ENCODE assay signal across 31 cellular contexts in the genomic region with DNA sequence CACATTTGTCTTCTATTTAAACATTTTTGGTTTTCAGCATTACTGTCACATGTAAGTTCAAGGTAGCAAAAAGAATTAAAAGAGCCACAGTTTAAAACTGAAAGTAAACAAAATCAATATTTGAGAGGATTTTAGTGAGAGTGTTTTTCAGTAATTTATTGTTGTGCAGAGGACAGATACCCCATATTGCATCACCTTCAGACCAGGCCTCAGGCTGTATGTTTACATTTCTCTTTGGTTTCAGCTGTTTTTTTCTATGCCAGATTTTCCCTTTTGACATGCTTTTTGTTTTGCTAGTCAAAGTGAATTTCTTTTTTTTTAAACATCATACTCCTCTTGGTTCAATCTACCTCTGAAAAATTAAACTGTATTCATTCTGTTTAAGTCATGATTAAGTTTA. TPM values are rescaled to one million over a fixed set of nuclear protein-coding genes. Genes with fewer than 3 reads are reported as not detected.
DNase-seq lines count a peak whose midpoint lies in the region; ATAC-seq, FAIRE-seq and TF ChIP-seq lines count a peak whose summit lies in the region.
"Had no signal": no experiment of that assay in that cellular context is flagged by ENCODE, and none has a peak within 500 bp of the region (broad histone marks: within the 10 kb centered on the region; RNA-seq: fewer than 3 reads in every experiment).

No MANE protein-coding gene starts in this region.

- peak; percentile 76 for DNase-seq in DMS53 treated with DMSO at 0.1 percent for 48 hours (lab: John Stamatoyannopoulos, UW; ENCODE audit: unreplicated experiment)
- peak; percentile 8 for DNase-seq in HuH-7.5 (ENCODE audit: low spot score)
- peak; percentile 57 for DNase-seq in SHP77 treated with DMSO at 0.1 percent for 48 hours (lab: John Stamatoyannopoulos, UW)
- no peak for DNase-seq in HepG2 (ENCODE audit: low spot score)
- no peak for DNase-seq in substantia nigra (lab: John Stamatoyannopoulos, UW)
- DNase-seq: activated CD4-positive, alpha-beta T cell treated with anti-CD3 and anti-CD28 coated beads, Interleukin-2, amount 50 U/mL, for 48 hours; activated CD8-positive, alpha-beta memory T cell treated with anti-CD3 and anti-CD28 coated beads, Interleukin-2, amount 50 U/mL, for 4 hours; activated naive CD4-positive, alpha-beta T cell treated with anti-CD3 and anti-CD28 coated beads, Interleukin-2, amount 50 U/mL, for 16 hours; anterior cingulate cortex; C1 segment of cervical spinal cord; DMS79; effector memory CD4-positive, alpha-beta T cell; foreskin fibroblast; GDM1; H9; head of caudate nucleus; Kasumi-1; kidney glomerular epithelial cell; MV-4-11; nephron progenitor cell; pancreas; stimulated activated CD4-positive, alpha-beta T cell treated with anti-CD3 and anti-CD28 coated beads, Interleukin-2, amount 100 ng/mL, for 48 hours; upper lobe of right lung had no signal

- H3K79me2 ChIP-seq in HepG2 (ENCODE audit: insufficient read depth, low read length): no peaks in the 10 kb centered on the region

- H2AFZ ChIP-seq in HepG2 (ENCODE audit: low read length): no peak overlapping the region

- H3K4me2 ChIP-seq in HepG2 (ENCODE audit: low read depth, low read length): no peak overlapping the region

- FAIRE-seq in HepG2 (lab: Jason Lieb, UNC): no peak
- FAIRE-seq: TTC549 had no signal

- intact Hi-C loops in HepG2 (cut with micrococcal nuclease; ENCODE audit: unreplicated experiment): no loop called here

- no peak for TF ChIP-seq RAD21 in HepG2 (CRISPR knock-in tag; IDR thresholded peaks at IDR 0.05)

- no peak for TF ChIP-seq EP300 in HepG2 (IDR thresholded peaks at IDR 0.05; ENCODE audit: low read depth in 2 of 2, low read length in 2 of 2)
- TF ChIP-seq EP300 in HepG2 (CRISPR knock-in tag; IDR thresholded peaks at IDR 0.05; ENCODE audit: borderline replicate concordance): no peak

- no peak overlapping the region for H3K9ac ChIP-seq in HepG2 (ENCODE audit: insufficient read depth, low read depth, low read length)

- no peaks in the 10 kb centered on the region for H3K4me1 ChIP-seq in HepG2 (ENCODE audit: insufficient read depth, low read length)
- H3K4me1 ChIP-seq: upper lobe of right lung had no signal

- no peaks in the 10 kb centered on the region; a peak in 1 of 5 replicates for H3K27me3 ChIP-seq in HepG2 (ENCODE audit: control insufficient read depth in 1 of 2, insufficient read depth in 2 of 2, low read length in 2 of 2)
- H3K27me3 ChIP-seq: cardiac muscle cell, pancreas, right atrium auricular region, upper lobe of right lung had no signal

- CTCF ChIA-PET in HepG2 (lab: Yijun Ruan, JAX; ENCODE audit: low intra/inter-chr PET ratio, low total read pairs): no interaction called here

- TF ChIP-seq POLR2A in HepG2 (IDR thresholded peaks at IDR 0.05; ENCODE audit: insufficient read depth in 1 of 2, low read depth in 2 of 2, low read length in 2 of 2): no peak

- no peak overlapping the region for H3K4me3 ChIP-seq in HepG2 (replicated peaks in 1 of 3; ENCODE audit: insufficient read depth in 1 of 3, low read depth in 2 of 3, low read length in 3 of 3)
- H3K4me3 ChIP-seq: cardiac muscle cell, coronary artery, pancreas, right atrium auricular region, SK-N-MC, upper lobe of right lung had no signal

- no TSS peak for BruUV-seq in HepG2 (replicated peaks; lab: Mats Ljungman, UMichigan)

- no peaks in the 10 kb centered on the region for H3K36me3 ChIP-seq in HepG2 (replicated peaks in 1 of 2; ENCODE audit: control insufficient read depth in 1 of 2, insufficient read depth in 2 of 2, low read length in 2 of 2)
- H3K36me3 ChIP-seq: cardiac muscle cell, pancreas, right atrium auricular region, upper lobe of right lung had no signal

- H3K27ac ChIP-seq in HepG2 (ENCODE audit: extremely low read length, insufficient read depth, low read length) (no peak overlapping the region), substantia nigra (ENCODE audit: low read depth, low read length, poor library complexity, severe bottlenecking) (no peak overlapping the region)
- H3K27ac ChIP-seq: cardiac muscle cell, coronary artery, right atrium auricular region, SK-N-MC, upper lobe of right lung had no signal

- no peaks in the 10 kb centered on the region for H4K20me1 ChIP-seq in HepG2 (ENCODE audit: insufficient read depth, low read length)

- POLR2A ChIA-PET in HepG2 (lab: Yijun Ruan, JAX): no interaction called here

- no peak for TF ChIP-seq CTCF in HepG2 (CRISPR knock-in tag; IDR thresholded peaks at IDR 0.05)

- H3K9me3 ChIP-seq in HepG2 (ENCODE audit: low read length): no peaks in the 10 kb centered on the region
- H3K9me3 ChIP-seq: pancreas, right atrium auricular region, upper lobe of right lung had no signal

- ATAC-seq in HepG2 (no peak), GM19467 (IDR thresholded peaks at IDR 0.05; ENCODE audit: unreplicated experiment) (no peak), GM19023 (IDR thresholded peaks at IDR 0.05; ENCODE audit: unreplicated experiment) (no peak)
- ATAC-seq: activated CD4-positive, CD25-positive, alpha-beta regulatory T cell treated with anti-CD3 and anti-CD28 coated beads, Interleukin-2, amount 50 U/mL, for 24 hours had no signal

- in situ Hi-C loops in HepG2 (cut with HindIII; ENCODE audit: extremely low pct_ligation_motif_present, low pct_unique_long_range_greater_than_20kb): no loop called here

TF ChIP-seq in HepG2, 621 proteins besides CTCF, POLR2A, EP300 and RAD21 (continues in another document):
- TF ChIP-seq CEBPB (IDR thresholded peaks at IDR 0.05; ENCODE audit: borderline replicate concordance, low read depth, low read length) (peak; percentile 86), BCL6 (CRISPR knock-in tag; IDR thresholded peaks at IDR 0.05) (peak; percentile 20; the same call in 1 of the 2 replicates), NCOA2 (CRISPR knock-in tag; IDR thresholded peaks at IDR 0.05) (no peak)
- TF ChIP-seq, protein P1, sequence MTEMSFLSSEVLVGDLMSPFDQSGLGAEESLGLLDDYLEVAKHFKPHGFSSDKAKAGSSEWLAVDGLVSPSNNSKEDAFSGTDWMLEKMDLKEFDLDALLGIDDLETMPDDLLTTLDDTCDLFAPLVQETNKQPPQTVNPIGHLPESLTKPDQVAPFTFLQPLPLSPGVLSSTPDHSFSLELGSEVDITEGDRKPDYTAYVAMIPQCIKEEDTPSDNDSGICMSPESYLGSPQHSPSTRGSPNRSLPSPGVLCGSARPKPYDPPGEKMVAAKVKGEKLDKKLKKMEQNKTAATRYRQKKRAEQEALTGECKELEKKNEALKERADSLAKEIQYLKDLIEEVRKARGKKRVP (CRISPR knock-in tag; IDR thresholded peaks at IDR 0.05): peak in 1 of 2 experiments; percentile 81; a peak in 2 of 4 replicates
- TF ChIP-seq, protein P2, sequence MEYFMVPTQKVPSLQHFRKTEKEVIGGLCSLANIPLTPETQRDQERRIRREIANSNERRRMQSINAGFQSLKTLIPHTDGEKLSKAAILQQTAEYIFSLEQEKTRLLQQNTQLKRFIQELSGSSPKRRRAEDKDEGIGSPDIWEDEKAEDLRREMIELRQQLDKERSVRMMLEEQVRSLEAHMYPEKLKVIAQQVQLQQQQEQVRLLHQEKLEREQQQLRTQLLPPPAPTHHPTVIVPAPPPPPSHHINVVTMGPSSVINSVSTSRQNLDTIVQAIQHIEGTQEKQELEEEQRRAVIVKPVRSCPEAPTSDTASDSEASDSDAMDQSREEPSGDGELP (IDR thresholded peaks at IDR 0.05; ENCODE audit: borderline replicate concordance, low read depth): peak; percentile 42; the same call in 1 of the 2 replicates

RNA-seq across cellular contexts. Expression of a gene that starts 47.2 kb away (rescaled TPM):
- total RNA-seq in HepG2 (2016; rRNA removed; fragmentation: Illumina TruSeq; extraction: Trizol): 3.7 and 4.4 TPM in 2 replicates
- total RNA-seq in HepG2 (2016; cell fraction: cytosol; rRNA removed; fragmentation: Illumina TruSeq; extraction: Trizol; ENCODE audit: low read depth): 1.0 and 1.3 TPM in 2 replicates
- total RNA-seq in HepG2 (2016; cell fraction: insoluble cytoplasmic fraction; rRNA removed; fragmentation: Illumina TruSeq; extraction: Trizol): 3.8 and 4.1 TPM in 2 replicates
- 1.8 and 2.1 TPM in 2 replicates for total RNA-seq in HepG2 (2016; cell fraction: membrane; rRNA removed; fragmentation: Illumina TruSeq; extraction: Trizol)
- total RNA-seq in HepG2 (2016; cell fraction: nucleus; rRNA removed; fragmentation: Illumina TruSeq; extraction: Trizol): 11.7 and 12.8 TPM in 2 replicates
- 2.8 and 3.4 TPM in 2 replicates for polyA plus RNA-seq in HepG2 (2011; rRNA removed)
- 1.4 and 2.3 TPM in 2 replicates for polyA plus RNA-seq in HepG2 (2011; cell fraction: cytosol; rRNA removed)
- polyA plus RNA-seq in HepG2 (2011; cell fraction: nucleus; rRNA removed): 9.0 and 10.2 TPM in 2 replicates
- polyA plus RNA-seq in HepG2 (2012): 3.1 and 3.3 TPM in 2 replicates
- polyA plus RNA-seq in HepG2 (2016; cell fraction: cytosol; fragmentation: Illumina TruSeq; extraction: Trizol; ENCODE audit: low read depth): 0.25 and 0.60 TPM in 2 replicates
- 1.2 and 1.7 TPM in 2 replicates for polyA plus RNA-seq in HepG2 (2016; cell fraction: insoluble cytoplasmic fraction; fragmentation: Illumina TruSeq; extraction: Trizol; ENCODE audit: low read depth)
- 0.10 and 0.70 TPM in 2 replicates for polyA plus RNA-seq in HepG2 (2016; cell fraction: membrane; fragmentation: Illumina TruSeq; extraction: Trizol; ENCODE audit: low read depth)
- 4.5 and 5.3 TPM in 2 replicates for polyA plus RNA-seq in HepG2 (2016; cell fraction: nucleus; fragmentation: Illumina TruSeq; extraction: Trizol; ENCODE audit: insufficient read depth, low read depth)
- polyA minus RNA-seq in HepG2 (2011; rRNA and poly(A)+ RNA removed; ENCODE audit: low replicate concordance): 8.5 and 17.8 TPM in 2 replicates
- 7.1 and 8.5 TPM in 2 replicates for polyA minus RNA-seq in HepG2 (2011; cell fraction: cytosol; rRNA and poly(A)+ RNA removed)
- 39.4 and 47.9 TPM in 2 replicates for polyA minus RNA-seq in HepG2 (2011; cell fraction: nucleus; rRNA and poly(A)+ RNA removed)

Comparison
In these comparisons a context has a peak if more than half of its experiments do, and no peak if none do; other contexts are left out.
1. DNase-seq: peak in DMS53 treated with DMSO at 0.1 percent for 48 hours (single experiment), HuH-7.5 (single experiment) and SHP77 treated with DMSO at 0.1 percent for 48 hours (single experiment); none in HepG2 (single experiment) and substantia nigra (0 of 49).